Comparison of ENCODE assay signal across 8 cellular contexts in the genomic region with DNA sequence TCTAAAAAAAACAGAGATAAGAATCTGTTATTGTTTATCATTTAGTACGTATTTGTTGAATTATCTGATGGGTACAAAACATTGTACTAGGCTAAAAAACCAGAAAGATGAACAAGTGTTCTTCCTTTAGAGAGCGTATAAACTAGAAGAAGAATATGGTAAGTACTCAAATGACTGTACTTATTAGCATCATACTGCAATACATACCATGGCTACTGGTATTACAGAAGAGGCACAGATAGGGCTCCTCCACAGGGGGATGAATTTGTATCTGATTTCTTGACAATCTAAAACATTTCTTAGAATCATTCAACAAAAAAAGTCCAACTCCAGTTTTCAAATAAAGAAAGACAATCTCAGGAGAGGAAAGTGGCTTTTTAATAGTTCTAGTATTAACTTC.
"Had no signal": no experiment of that assay in that cellular context is flagged by ENCODE, and none has a peak within 500 bp of the region (broad histone marks: within the 10 kb centered on the region; RNA-seq: fewer than 3 reads in every experiment).

No MANE protein-coding gene starts in this region.

- H3K27ac Mint-ChIP-seq: HFFc6 had no signal

- H3K9me3 Mint-ChIP-seq: GM23338, H9, HFFc6 had no signal

- H3K4me3 Mint-ChIP-seq: GM23338, H9, HFFc6 had no signal

- ATAC-seq: GM23338, HCT116 had no signal

- DNase-seq: GM23248, GOT3, H7, H9, HCEC 1CT, HFFc6 had no signal
